ENCODE assay signal across 22 cellular contexts in the genomic region with DNA sequence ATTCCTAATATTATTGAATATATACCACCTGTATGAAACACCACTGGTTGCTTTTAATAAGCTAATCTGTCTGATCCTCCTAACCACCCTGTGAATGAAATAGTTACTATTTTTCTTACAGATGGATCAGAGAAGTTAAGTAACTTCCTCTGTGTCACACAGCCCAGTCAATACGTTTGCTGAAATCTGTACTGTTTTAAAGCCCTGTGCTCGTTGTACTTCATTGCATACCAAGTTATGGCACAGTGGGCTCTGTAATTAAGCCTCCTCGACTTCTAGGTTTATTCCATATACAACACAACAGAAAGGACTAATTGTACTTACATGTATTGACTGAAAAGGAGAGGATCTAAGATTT.
"Had no signal": no experiment of that assay in that cellular context is flagged by ENCODE, and none has a peak within 500 bp of the region (broad histone marks: within the 10 kb centered on the region; RNA-seq: fewer than 3 reads in every experiment).

No MANE protein-coding gene starts in this region.

- H3K36me3 ChIP-seq: Peyer's patch, SJSA1 had no signal

- H3K27ac ChIP-seq: Peyer's patch, SJSA1 had no signal

- H3K9ac ChIP-seq: SK-N-SH had no signal

- H3K4me3 Mint-ChIP-seq: T-helper 1 cell treated with Interleukin-12 subunit alpha and Interleukin-12 subunit beta and Interleukin-4 antibody, amounts not matched to agents 30 μg/mL and 1 μg/mL, for 36 hours had no signal

- H3K4me1 ChIP-seq: Peyer's patch, SJSA1 had no signal

- H3K4me3 ChIP-seq: Peyer's patch, SJSA1 had no signal

- DNase-seq: Karpas-422, MM.1S, MV-4-11, NCI-H1694 treated with DMSO at 0.1 percent for 48 hours, NCI-H187 treated with DMSO at 0.1 percent for 48 hours, NCI-H2029, NCI-H2107, NCI-H2171, NCI-H226, NCI-H446 treated with DMSO at 0.1 percent for 48 hours, NCI-H510A, NCI-H524, NCI-H526, NCI-H774, PC-3, Peyer's patch, RPMI8226, SK-N-SH, SW 1271, T-helper 1 cell had no signal

- H3K27me3 ChIP-seq: Peyer's patch, SJSA1 had no signal

- H3K9me3 ChIP-seq: Peyer's patch, SJSA1, SK-N-SH had no signal

- H3K9me2 ChIP-seq: SK-N-SH had no signal

- ATAC-seq: PC-3 had no signal

- H3K4me2 ChIP-seq: SK-N-SH had no signal

- H3K27ac Mint-ChIP-seq: T-helper 1 cell treated with Interleukin-12 subunit alpha and Interleukin-12 subunit beta and Interleukin-4 antibody, amounts not matched to agents 30 μg/mL and 1 μg/mL, for 36 hours had no signal
